12 cellular contexts compared by ENCODE assay signal in the genomic region with DNA sequence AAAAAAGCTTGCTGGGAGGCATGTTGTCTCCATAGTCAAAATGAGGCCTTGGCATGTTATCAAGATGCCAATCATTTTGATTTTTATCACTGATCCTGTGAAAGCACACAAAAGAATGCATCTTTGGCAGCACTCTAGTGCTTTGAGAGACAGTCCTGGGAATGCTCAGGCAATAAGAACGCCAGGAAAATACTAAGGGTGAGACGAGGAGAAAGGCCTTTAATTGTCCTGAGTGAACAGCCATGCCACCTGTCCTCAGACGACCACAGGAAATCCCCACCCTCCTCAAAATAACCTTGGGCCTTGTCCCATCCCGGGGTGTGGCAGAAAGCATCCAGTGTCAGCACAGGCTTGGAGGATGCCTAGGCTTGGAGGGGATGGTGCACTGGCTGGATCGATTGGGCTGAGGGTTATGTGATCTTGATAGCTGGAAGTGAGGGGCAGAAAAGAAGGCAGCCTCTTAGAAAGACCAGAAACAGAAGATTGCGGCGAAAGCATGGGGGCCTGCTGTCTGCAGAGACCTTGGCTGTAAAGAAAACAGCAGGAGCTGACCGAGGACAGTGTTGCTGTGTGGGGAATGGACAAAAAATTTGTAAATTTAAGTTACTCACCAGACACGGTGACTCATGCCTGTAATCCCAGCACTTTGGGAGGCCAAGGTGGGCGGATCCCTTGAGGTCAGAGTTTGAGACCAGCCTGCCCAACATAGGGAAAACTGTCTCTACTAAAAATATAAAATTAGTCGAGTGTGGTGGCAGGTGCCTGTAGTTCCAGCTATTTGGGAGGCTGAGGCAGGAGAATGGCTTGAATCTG. TPM values are rescaled to one million over a fixed set of nuclear protein-coding genes. Genes with fewer than 3 reads are reported as not detected.
DNase-seq lines count a peak whose midpoint lies in the region; ATAC-seq and TF ChIP-seq lines count a peak whose summit lies in the region.
"Had no signal": no experiment of that assay in that cellular context is flagged by ENCODE, and none has a peak within 500 bp of the region (broad histone marks: within the 10 kb centered on the region; RNA-seq: fewer than 3 reads in every experiment).

No MANE protein-coding gene starts in this region.

- H3K4me1 ChIP-seq in smooth muscle cell (ENCODE audit: low read depth) = peaks cover 5% of the 10 kb centered on the region
- H3K4me1 ChIP-seq: lower lobe of right lung had no signal

- H3K4me3 ChIP-seq in foreskin fibroblast (ENCODE audit: low read depth in 1 of 2, low read length in 2 of 2) (no peak overlapping the region), smooth muscle cell (no peak overlapping the region)
- H3K4me3 ChIP-seq: lower lobe of right lung, skin epidermis had no signal

- peak; percentile 76 for DNase-seq in HS-27A (ENCODE audit: low read depth)
- peak; percentile 17 for DNase-seq in T1000 (lab: John Stamatoyannopoulos, UW)
- DNase-seq in foreskin fibroblast = peak; percentile 66 to 85
- no peak for DNase-seq in smooth muscle cell (lab: John Stamatoyannopoulos, UW; ENCODE audit: unreplicated experiment)
- DNase-seq in cerebellum (ENCODE audit: low spot score) = no peak
- DNase-seq: activated T-cell treated with anti-CD3 and anti-CD28 coated beads, Interleukin-2, amount 50 U/mL, for 48 hours; lower lobe of right lung; NCI-H1930 had no signal

- no peaks in the 10 kb centered on the region for H3K9me3 ChIP-seq in smooth muscle cell (replicated peaks; ENCODE audit: low read depth)
- H3K9me3 ChIP-seq: lower lobe of right lung had no signal

- no peak for ATAC-seq in HG03460 (IDR thresholded peaks at IDR 0.05; ENCODE audit: unreplicated experiment)
- no peak for ATAC-seq in GM19324 (IDR thresholded peaks at IDR 0.05; ENCODE audit: low FRiP score, unreplicated experiment)
- ATAC-seq in HG03108 (IDR thresholded peaks at IDR 0.05; ENCODE audit: unreplicated experiment) = no peak

- peak overlapping the region; percentile 34 for H3K4me2 ChIP-seq in smooth muscle cell

- no peaks in the 10 kb centered on the region for H3K36me3 ChIP-seq in smooth muscle cell (ENCODE audit: low read depth)
- H3K36me3 ChIP-seq: lower lobe of right lung had no signal

- 23% methylated on average over 11 of the region's 11 CpGs for whole genome bisulfite sequencing in smooth muscle cell (ENCODE audit: low lambda C conversion rate)

- TF ChIP-seq CTCF in foreskin fibroblast (IDR thresholded peaks at IDR 0.05; ENCODE audit: low read depth, low read length) = no peak
- no peak for TF ChIP-seq CTCF in smooth muscle cell (IDR thresholded peaks at IDR 0.05; ENCODE audit: borderline replicate concordance, insufficient read depth, poor library complexity, severe bottlenecking)

- H3K27ac ChIP-seq in smooth muscle cell (ENCODE audit: low read depth) = peak overlapping the region; percentile 61
- H3K27ac ChIP-seq: lower lobe of right lung, skin epidermis had no signal

- H4K20me1 ChIP-seq in smooth muscle cell (ENCODE audit: low read depth) = no peaks in the 10 kb centered on the region

- peaks cover 18% of the 10 kb centered on the region for H3F3A ChIP-seq in smooth muscle cell (ENCODE audit: low read depth)

- H3K9ac ChIP-seq in smooth muscle cell (ENCODE audit: low read depth) = no peak overlapping the region

- no peaks in the 10 kb centered on the region for H3K79me2 ChIP-seq in smooth muscle cell (ENCODE audit: low read depth)

- H3K27me3 ChIP-seq in smooth muscle cell (ENCODE audit: low read depth) = no peaks in the 10 kb centered on the region

- no peak overlapping the region for H2AFZ ChIP-seq in smooth muscle cell (ENCODE audit: low read depth)

RNA-seq across cellular contexts. Expression of gene TMEM158, which starts 7.3 kb away (rescaled TPM):
- total RNA-seq in smooth muscle cell = 15.8 and 16.8 TPM in 2 replicates
- 70.9 and 76.9 TPM in 2 replicates for polyA plus RNA-seq in smooth muscle cell
- 5.2 TPM for total RNA-seq in cerebellum

Comparison
In these comparisons a context has a peak if more than half of its experiments do, and no peak if none do; other contexts are left out.
1. DNase-seq: peak in HS-27A (single experiment), T1000 (single experiment) and foreskin fibroblast (2 of 2); none in smooth muscle cell (single experiment) and cerebellum (single experiment).